Comparison of ENCODE assay signal across 8 cellular contexts in genomic region chr5:69189162-69190086, GRCh38. TPM values are rescaled to one million over a fixed set of nuclear protein-coding genes. Genes with fewer than 3 reads are reported as not detected.
DNase-seq lines count a peak whose midpoint lies in the region; FAIRE-seq and TF ChIP-seq lines count a peak whose summit lies in the region.

A gene with protein sequence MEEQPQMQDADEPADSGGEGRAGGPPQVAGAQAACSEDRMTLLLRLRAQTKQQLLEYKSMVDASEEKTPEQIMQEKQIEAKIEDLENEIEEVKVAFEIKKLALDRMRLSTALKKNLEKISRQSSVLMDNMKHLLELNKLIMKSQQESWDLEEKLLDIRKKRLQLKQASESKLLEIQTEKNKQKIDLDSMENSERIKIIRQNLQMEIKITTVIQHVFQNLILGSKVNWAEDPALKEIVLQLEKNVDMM (plus strand): TSS chr5:69189583. CDS start chr5:69189635, 52 bp downstream.

- in situ Hi-C loops in GM23248 (cut with MboI) = no loop called here

- H3K79me2 ChIP-seq in DOHH2 (ENCODE audit: control insufficient read depth, low read length) = peaks cover 34% of the 10 kb centered on the region
- H3K79me2 ChIP-seq in GM23248 (ENCODE audit: insufficient read depth) = peaks cover 8% of the 10 kb centered on the region; the same call in 1 of the 2 replicates
- H3K79me2 ChIP-seq in Karpas-422 (ENCODE audit: low read length) = peaks cover 19% of the 10 kb centered on the region

- H3K4me1 ChIP-seq in DOHH2 (ENCODE audit: control insufficient read depth, low read length) (peaks cover 14% of the 10 kb centered on the region), GM23248 (ENCODE audit: insufficient read depth) (peaks cover 4% of the 10 kb centered on the region; the same call in 1 of the 2 replicates), Karpas-422 (ENCODE audit: low read length) (peaks cover 16% of the 10 kb centered on the region), esophagus muscularis mucosa (peaks cover 11 to 17% (median 16%) of the 10 kb centered on the region in 4 donors), muscle layer of duodenum (ENCODE audit: control insufficient read depth in 1 of 2, insufficient read depth in 2 of 2, low read length in 2 of 2) (peaks cover 0 to 13% of the 10 kb centered on the region in 2 donors)

- H3K27me3 ChIP-seq in DOHH2 (ENCODE audit: control insufficient read depth, low read length) (no peaks in the 10 kb centered on the region), GM23248 (replicated peaks; ENCODE audit: insufficient read depth) (no peaks in the 10 kb centered on the region), Karpas-422 (ENCODE audit: low read length) (no peaks in the 10 kb centered on the region), esophagus muscularis mucosa (no peaks in the 10 kb centered on the region), muscle layer of duodenum (ENCODE audit: low read depth, low read length) (no peaks in the 10 kb centered on the region)

- H3K9me2 ChIP-seq in DOHH2 (replicated peaks; ENCODE audit: control insufficient read depth, low read length) = no peaks in the 10 kb centered on the region
- no peaks in the 10 kb centered on the region for H3K9me2 ChIP-seq in GM23248 (ENCODE audit: insufficient read depth)
- no peaks in the 10 kb centered on the region for H3K9me2 ChIP-seq in Karpas-422 (replicated peaks; ENCODE audit: insufficient read depth, low read length)

- TF ChIP-seq CTCF in DOHH2 (IDR thresholded peaks at IDR 0.05; ENCODE audit: low read depth, low read length, poor library complexity, severe bottlenecking) (no peak), esophagus muscularis mucosa (IDR thresholded peaks at IDR 0.05) (peak in 1 of 3 experiments; percentile 2)

- H3F3A ChIP-seq in DOHH2 (ENCODE audit: control insufficient read depth, insufficient read depth) = peaks cover 2% of the 10 kb centered on the region; the same call in 1 of the 2 replicates
- H3F3A ChIP-seq in GM23248 (ENCODE audit: insufficient read depth) = no peaks in the 10 kb centered on the region

- DNase-seq in GM23248 = peak; percentile 96
- peak; percentile 97 for DNase-seq in Karpas-422
- DNase-seq in RCC 7860 (ENCODE audit: low spot score) = peak; percentile 66
- peak; percentile 96 to 97 for DNase-seq in activated T-cell treated with anti-CD3 and anti-CD28 coated beads, Interleukin-2, amount 50 U/mL, for 48 hours
- DNase-seq in esophagus muscularis mucosa (ENCODE audit: extremely low spot score) = peak; percentile 97
- peak; percentile 81 to 85 for DNase-seq in stimulated activated CD8-positive, alpha-beta memory T cell treated with anti-CD3 and anti-CD28 coated beads, Interleukin-7, amount 100 ng/mL, for 4 hours (ENCODE audit: low read depth in 2 of 2)

- H3K9me3 ChIP-seq in DOHH2 (ENCODE audit: control insufficient read depth, insufficient read depth, low read length) (no peaks in the 10 kb centered on the region), GM23248 (ENCODE audit: low read depth) (no peaks in the 10 kb centered on the region), Karpas-422 (ENCODE audit: low read length) (no peaks in the 10 kb centered on the region), esophagus muscularis mucosa (no peaks in the 10 kb centered on the region), muscle layer of duodenum (ENCODE audit: control insufficient read depth in 1 of 2, low read length in 2 of 2) (no peaks in the 10 kb centered on the region)

- H3K9ac ChIP-seq in GM23248 = peak within 1 kb of the TSS; percentile 97
- H3K9ac ChIP-seq in Karpas-422 (ENCODE audit: low read length) = peak within 1 kb of the TSS; percentile 80

- peaks cover 33% of the 10 kb centered on the region for H3K36me3 ChIP-seq in DOHH2 (ENCODE audit: control insufficient read depth, low read length)
- H3K36me3 ChIP-seq in GM23248 (ENCODE audit: low read depth) = no peaks in the 10 kb centered on the region
- H3K36me3 ChIP-seq in Karpas-422 (ENCODE audit: insufficient read depth, low read length) = peaks cover 17% of the 10 kb centered on the region
- H3K36me3 ChIP-seq in esophagus muscularis mucosa = no peaks in the 10 kb centered on the region
- H3K36me3 ChIP-seq in muscle layer of duodenum (ENCODE audit: control insufficient read depth in 1 of 2, insufficient read depth in 2 of 2, low read length in 2 of 2) = no peaks in the 10 kb centered on the region

- H3K4me3 ChIP-seq in DOHH2 (ENCODE audit: low read length) = peak within 1 kb of the TSS; percentile 90
- H3K4me3 ChIP-seq in GM23248 = peak within 1 kb of the TSS; percentile 94
- peak within 1 kb of the TSS; percentile 74 for H3K4me3 ChIP-seq in Karpas-422 (ENCODE audit: low read length)
- H3K4me3 ChIP-seq in esophagus muscularis mucosa = peak within 1 kb of the TSS; percentile 61 to 79 (median 70)
- peak within 1 kb of the TSS; percentile 83 to 97 for H3K4me3 ChIP-seq in muscle layer of duodenum (ENCODE audit: low read depth in 1 of 2, low read length in 2 of 2)

- no peak for FAIRE-seq in RCC 7860 (lab: Jason Lieb, UNC)

- TF ChIP-seq EP300 in esophagus muscularis mucosa (IDR thresholded peaks at IDR 0.05) = peak; percentile 34

- intact Hi-C loops in esophagus muscularis mucosa (cut with DNase I) = no loop called here

- H2AFZ ChIP-seq in GM23248 = peak within 1 kb of the TSS; percentile 100
- H2AFZ ChIP-seq in Karpas-422 (ENCODE audit: low read length) = peak within 1 kb of the TSS; percentile 66; the same call in 1 of the 2 replicates

- TF ChIP-seq POLR2A in esophagus muscularis mucosa (IDR thresholded peaks at IDR 0.05; ENCODE audit: low read depth) = no peak

- H3K27ac ChIP-seq in DOHH2 (ENCODE audit: low read depth, low read length) (peak within 1 kb of the TSS; percentile 78), GM23248 (peak within 1 kb of the TSS; percentile 97), Karpas-422 (ENCODE audit: low read length) (peak within 1 kb of the TSS; percentile 74), esophagus muscularis mucosa (replicated peaks in 1 of 4) (peak within 1 kb of the TSS; percentile 51 to 82 (median 71)), muscle layer of duodenum (ENCODE audit: low read length) (peak within 1 kb of the TSS; percentile 82)

- H4K20me1 ChIP-seq in DOHH2 (ENCODE audit: control insufficient read depth, insufficient read depth, low read depth, low read length) = no peaks in the 10 kb centered on the region
- no peaks in the 10 kb centered on the region for H4K20me1 ChIP-seq in GM23248 (ENCODE audit: insufficient read depth)
- no peaks in the 10 kb centered on the region for H4K20me1 ChIP-seq in Karpas-422 (ENCODE audit: insufficient read depth, low read depth, low read length)

- WGBS in GM23248 (ENCODE audit: low coverage in 1 of 2, low lambda C conversion rate in 2 of 2, missing lambda C conversion rate in 2 of 2), 2 experiments = 1 to 2% methylated on average over 30 to 55 of the region's 55 CpGs
- 0% methylated on average over 14 of the region's 55 CpGs for WGBS in esophagus muscularis mucosa

- H3K4me2 ChIP-seq in DOHH2 (ENCODE audit: low read length) = peak within 1 kb of the TSS; percentile 82
- peak within 1 kb of the TSS; percentile 87 for H3K4me2 ChIP-seq in GM23248 (ENCODE audit: unreplicated experiment)
- peak within 1 kb of the TSS; percentile 84 for H3K4me2 ChIP-seq in Karpas-422 (ENCODE audit: low read depth, low read length, poor library complexity, severe bottlenecking)

RNA-seq across cellular contexts. Expression of the gene that starts here (rescaled TPM):
- total RNA-seq in GM23248 (2014; rRNA removed; shearing (Covaris generic)) = 14.7 and 16.7 TPM in 2 replicates
- polyA plus RNA-seq in GM23248 (2016; fragmentation: Nextera tagmentation; extraction: Ambion mirVana) = 11.0 and 12.5 TPM in 2 replicates
- total RNA-seq in Karpas-422 (2014; rRNA removed; shearing (Covaris generic); ENCODE audit: low replicate concordance) = 34.1 and 37.0 TPM in 2 replicates
- 1 to 10 TPM in 2 of 4 donors, under 1 TPM in 1, not detected in 1; 0.66 to 2.4 (median 2.2) TPM for total RNA-seq in esophagus muscularis mucosa

Comparison
In these comparisons a context has a peak if more than half of its experiments do, and no peak if none do; other contexts are left out.
1. Peak in every context shown above with its lines: DNase-seq, H3K4me3 ChIP-seq and H3K27ac ChIP-seq.